15 cellular contexts compared by ENCODE assay signal in the genomic region with DNA sequence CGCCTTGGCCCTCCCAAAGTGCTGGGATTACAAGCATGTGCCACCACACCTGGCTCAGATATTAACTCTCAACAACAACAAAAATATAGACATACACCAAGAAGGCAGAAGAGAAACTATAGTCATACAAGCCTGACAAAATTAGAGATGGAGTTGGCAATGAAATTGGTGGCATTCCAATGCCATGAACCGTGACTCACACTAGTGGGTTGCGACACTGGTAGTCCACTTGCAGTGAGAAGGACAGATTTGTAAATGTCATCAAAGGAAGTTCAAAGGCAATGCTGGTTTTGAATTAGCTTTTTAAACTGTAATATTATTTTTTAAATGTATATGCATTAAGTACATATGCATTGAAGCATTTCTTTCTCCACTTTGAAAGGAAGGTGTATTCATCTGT. TPM values are rescaled to one million over a fixed set of nuclear protein-coding genes. Genes with fewer than 3 reads are reported as not detected.
DNase-seq lines count a peak whose midpoint lies in the region; ATAC-seq and TF ChIP-seq lines count a peak whose summit lies in the region.
"Had no signal": no experiment of that assay in that cellular context is flagged by ENCODE, and none has a peak within 500 bp of the region (broad histone marks: within the 10 kb centered on the region; RNA-seq: fewer than 3 reads in every experiment).

No MANE protein-coding gene starts in this region.

- no peaks in the 10 kb centered on the region for H3K36me3 ChIP-seq in fibroblast of lung (ENCODE audit: control insufficient read depth, insufficient read depth, low read length)
- no peaks in the 10 kb centered on the region for H3K36me3 ChIP-seq in CD8-positive, alpha-beta T cell (ENCODE audit: insufficient read depth, low read length)

- H3K27ac ChIP-seq in fibroblast of lung (ENCODE audit: insufficient read depth, low read length), result no peak overlapping the region
- no peak overlapping the region for H3K27ac ChIP-seq in CD8-positive, alpha-beta T cell (ENCODE audit: low read depth, low read length)
- H3K27ac ChIP-seq: skin epidermis had no signal

- TF ChIP-seq CTCF in Calu3 (IDR thresholded peaks at IDR 0.05; ENCODE audit: unreplicated experiment), result no peak
- no peak for TF ChIP-seq CTCF in fibroblast of lung (conservative IDR thresholded peaks at IDR 0.05 in 1 of 2, IDR thresholded peaks at IDR 0.05 in 1 of 2; ENCODE audit: low read depth in 1 of 2, low read length in 2 of 2)
- no peak for TF ChIP-seq CTCF in CD8-positive, alpha-beta T cell (IDR thresholded peaks at IDR 0.05)
- no peak for TF ChIP-seq CTCF in activated CD8-positive, alpha-beta T cell treated with anti-CD3 and anti-CD28 coated beads for 36 hours (IDR thresholded peaks at IDR 0.05)

- no TSS peak for BruUV-seq in Calu3 (replicated peaks; lab: Mats Ljungman, UMichigan)

- H4K20me1 ChIP-seq in fibroblast of lung (ENCODE audit: control insufficient read depth, extremely low read depth, insufficient read depth, low read length), result no peaks in the 10 kb centered on the region

- DNase-seq in Calu3, result peak; percentile 61
- DNase-seq in NCI-H226, result peak; percentile 55
- DNase-seq in fibroblast of lung (ENCODE audit: low read depth in 2 of 2), result peak; percentile 69 to 93
- peak; percentile 82 for DNase-seq in posterior vena cava (ENCODE audit: low spot score)
- DNase-seq in CD8-positive, alpha-beta T cell, result no peak
- DNase-seq in kidney glomerular epithelial cell (lab: John Stamatoyannopoulos, UW), result no peak
- DNase-seq in 8988T, result no peak
- DNase-seq in activated CD8-positive, alpha-beta T cell treated with anti-CD3 and anti-CD28 coated beads for 36 hours, result no peak
- DNase-seq: activated B cell treated with CpG ODN at 0.5 μM for 24 hours; activated naive CD4-positive, alpha-beta T cell; GDM1; islet precursor cell; KG1; NK-92 treated with Interleukin-12 subunit alpha and Interleukin-12 subunit beta, amount 100 ng/mL, for 24 hours had no signal

- POLR2A ChIA-PET in CD8-positive, alpha-beta T cell (lab: Charles Lee), result no interaction called here
- POLR2A ChIA-PET in activated CD8-positive, alpha-beta T cell treated with anti-CD3 and anti-CD28 coated beads for 36 hours (lab: Charles Lee), result no interaction called here

- CTCF ChIA-PET in Calu3 (lab: Charles Lee), result interaction anchor here (4.0 kb wide), 1 partner anchor 24 kb away, joined by 43 read pairs; the partner anchor contains the start of gene PTGR1
- CTCF ChIA-PET in CD8-positive, alpha-beta T cell (lab: Charles Lee), result interaction anchor here (1.1 kb wide), 1 partner anchor 24 kb away, joined by 3 read pairs; no protein-coding TSS in a partner anchor
- CTCF ChIA-PET in activated CD8-positive, alpha-beta T cell treated with anti-CD3 and anti-CD28 coated beads for 36 hours (lab: Charles Lee), result no interaction called here

- no peak for ATAC-seq in CD8-positive, alpha-beta T cell
- ATAC-seq in activated CD8-positive, alpha-beta T cell treated with anti-CD3 and anti-CD28 coated beads for 36 hours, result no peak

- no peak overlapping the region for H2AFZ ChIP-seq in fibroblast of lung (ENCODE audit: low read length)

- H3K4me3 Mint-ChIP-seq in Calu3 (ENCODE audit: low read depth, unreplicated experiment), result no peak overlapping the region
- H3K4me3 Mint-ChIP-seq in CD8-positive, alpha-beta T cell, result no peak overlapping the region
- no peak overlapping the region for H3K4me3 Mint-ChIP-seq in activated CD8-positive, alpha-beta T cell treated with anti-CD3 and anti-CD28 coated beads for 36 hours
- H3K4me3 Mint-ChIP-seq: activated B cell treated with CpG ODN at 0.5 μM for 24 hours had no signal

- H3K9me3 Mint-ChIP-seq in Calu3 (ENCODE audit: low read depth, unreplicated experiment), result no peaks in the 10 kb centered on the region
- no peaks in the 10 kb centered on the region for H3K9me3 Mint-ChIP-seq in CD8-positive, alpha-beta T cell
- H3K9me3 Mint-ChIP-seq in activated CD8-positive, alpha-beta T cell treated with anti-CD3 and anti-CD28 coated beads for 36 hours, result no peaks in the 10 kb centered on the region
- H3K9me3 Mint-ChIP-seq: activated B cell treated with CpG ODN at 0.5 μM for 24 hours had no signal

- no peaks in the 10 kb centered on the region for H3K36me3 Mint-ChIP-seq in Calu3 (ENCODE audit: insufficient read depth, unreplicated experiment)
- H3K36me3 Mint-ChIP-seq in CD8-positive, alpha-beta T cell, result no peaks in the 10 kb centered on the region
- H3K36me3 Mint-ChIP-seq in activated CD8-positive, alpha-beta T cell treated with anti-CD3 and anti-CD28 coated beads for 36 hours (ENCODE audit: low read depth), result no peaks in the 10 kb centered on the region

- intact Hi-C loops in Calu3 (cut with micrococcal nuclease; ENCODE audit: unreplicated experiment), result loop anchor here (1.0 kb wide), 1 partner anchor 24 kb away; no protein-coding TSS in a partner anchor
- intact Hi-C loops in posterior vena cava (cut with DNase I), result no loop called here
- intact Hi-C loops in CD8-positive, alpha-beta T cell (cut with DNase I, micrococcal nuclease), result loop anchor here in 1 of 2 experiments (1.0 kb wide), 1 partner anchor 24 kb away; no protein-coding TSS in a partner anchor
- intact Hi-C loops in activated CD8-positive, alpha-beta T cell treated with anti-CD3 and anti-CD28 coated beads for 36 hours (cut with micrococcal nuclease), result no loop called here

- no peak overlapping the region for H3K27ac Mint-ChIP-seq in Calu3 (ENCODE audit: unreplicated experiment)
- no peak overlapping the region for H3K27ac Mint-ChIP-seq in CD8-positive, alpha-beta T cell
- H3K27ac Mint-ChIP-seq in activated CD8-positive, alpha-beta T cell treated with anti-CD3 and anti-CD28 coated beads for 36 hours, result no peak overlapping the region
- H3K27ac Mint-ChIP-seq: activated B cell treated with CpG ODN at 0.5 μM for 24 hours had no signal

- H3K4me1 ChIP-seq in fibroblast of lung (ENCODE audit: control insufficient read depth, extremely low read depth, insufficient read depth, low read length), result peaks cover 5% of the 10 kb centered on the region
- H3K4me1 ChIP-seq in CD8-positive, alpha-beta T cell (ENCODE audit: insufficient read depth, low read length), result no peaks in the 10 kb centered on the region

- H3K79me2 ChIP-seq in fibroblast of lung (ENCODE audit: control insufficient read depth, insufficient read depth, low read length), result no peaks in the 10 kb centered on the region

- no peaks in the 10 kb centered on the region for H3K27me3 ChIP-seq in fibroblast of lung (ENCODE audit: control insufficient read depth, insufficient read depth, low read length)
- H3K27me3 ChIP-seq in CD8-positive, alpha-beta T cell (ENCODE audit: insufficient read depth, low read length), result no peaks in the 10 kb centered on the region

- H3K4me2 ChIP-seq in fibroblast of lung (ENCODE audit: extremely low read depth, insufficient read depth, low read length), result no peak overlapping the region

- no peaks in the 10 kb centered on the region for H3K9me3 ChIP-seq in fibroblast of lung (ENCODE audit: control insufficient read depth, insufficient read depth, low read depth, low read length)
- no peaks in the 10 kb centered on the region for H3K9me3 ChIP-seq in CD8-positive, alpha-beta T cell (ENCODE audit: low read length)

- H3K4me1 Mint-ChIP-seq in Calu3 (ENCODE audit: low read depth, unreplicated experiment), result no peaks in the 10 kb centered on the region
- no peaks in the 10 kb centered on the region for H3K4me1 Mint-ChIP-seq in CD8-positive, alpha-beta T cell (ENCODE audit: low read depth)
- H3K4me1 Mint-ChIP-seq in activated CD8-positive, alpha-beta T cell treated with anti-CD3 and anti-CD28 coated beads for 36 hours (ENCODE audit: low read depth), result no peaks in the 10 kb centered on the region
- H3K4me1 Mint-ChIP-seq: activated B cell treated with CpG ODN at 0.5 μM for 24 hours had no signal

- no peaks in the 10 kb centered on the region for H3K27me3 Mint-ChIP-seq in Calu3 (ENCODE audit: unreplicated experiment)
- peaks cover 8% of the 10 kb centered on the region for H3K27me3 Mint-ChIP-seq in CD8-positive, alpha-beta T cell (ENCODE audit: low read depth)
- peaks cover 6% of the 10 kb centered on the region for H3K27me3 Mint-ChIP-seq in activated CD8-positive, alpha-beta T cell treated with anti-CD3 and anti-CD28 coated beads for 36 hours

- no peak overlapping the region for H3K9ac ChIP-seq in fibroblast of lung (ENCODE audit: insufficient read depth, low read length)

- no peak overlapping the region for H3K4me3 ChIP-seq in fibroblast of lung (replicated peaks in 1 of 4; ENCODE audit: control extremely low read depth in 1 of 4, insufficient read depth in 1 of 4, low read depth in 3 of 4, low read length in 4 of 4)
- H3K4me3 ChIP-seq in CD8-positive, alpha-beta T cell (ENCODE audit: low read depth, low read length), result no peak overlapping the region
- H3K4me3 ChIP-seq: skin epidermis had no signal

RNA-seq across cellular contexts. Expression of gene DNAJC25, which starts 8.5 kb away (rescaled TPM):
- total RNA-seq in Calu3 (2022) (5.0 and 6.3 TPM in 2 replicates), fibroblast of lung (6.7 and 7.3 TPM in 2 replicates), posterior vena cava (1 to 10 TPM; 7.2 to 8.1 TPM)
- polyA plus RNA-seq in fibroblast of lung, result 6.4 and 10.6 TPM in 2 replicates
- 7.3 and 9.3 TPM in 2 replicates for polyA plus RNA-seq in fibroblast of lung (2012)
- 1.0 and 1.6 TPM in 2 replicates for polyA minus RNA-seq in fibroblast of lung (ENCODE audit: low replicate concordance)
- total RNA-seq in CD8-positive, alpha-beta T cell, result 1 to 10 TPM; 5.8 to 7.2 TPM
- total RNA-seq in activated CD8-positive, alpha-beta T cell treated with anti-CD3 and anti-CD28 coated beads for 36 hours, result 10 to 100 TPM in 1 of 2 experiments, 1 to 10 TPM in 1; 9.6 to 11.0 TPM

RNA-seq across cellular contexts. Expression of gene PTGR1, which starts 23.2 kb away (rescaled TPM):
- 22.3 and 24.2 TPM in 2 replicates for total RNA-seq in Calu3 (2022)
- 74.2 and 126 TPM in 2 replicates for total RNA-seq in fibroblast of lung
- polyA plus RNA-seq in fibroblast of lung, result 137 and 191 TPM in 2 replicates
- 97.3 and 130 TPM in 2 replicates for polyA plus RNA-seq in fibroblast of lung (2012)
- polyA minus RNA-seq in fibroblast of lung (ENCODE audit: low replicate concordance), result 11.2 and 16.9 TPM in 2 replicates
- total RNA-seq in posterior vena cava, result 10 to 100 TPM; 20.3 to 30.9 TPM
- total RNA-seq in CD8-positive, alpha-beta T cell, result not detected
- 1 to 10 TPM; 1.7 to 1.8 TPM for total RNA-seq in activated CD8-positive, alpha-beta T cell treated with anti-CD3 and anti-CD28 coated beads for 36 hours

RNA-seq across cellular contexts. Expression of gene GNG10, which starts 38.8 kb away (rescaled TPM):
- total RNA-seq in Calu3 (2022), result 17.8 and 21.5 TPM in 2 replicates
- total RNA-seq in fibroblast of lung, result 54.4 and 64.1 TPM in 2 replicates
- polyA plus RNA-seq in fibroblast of lung, result 109 and 129 TPM in 2 replicates
- polyA plus RNA-seq in fibroblast of lung (2012), result 80.1 and 92.7 TPM in 2 replicates
- polyA minus RNA-seq in fibroblast of lung (ENCODE audit: low replicate concordance), result 7.1 and 12.7 TPM in 2 replicates
- total RNA-seq in posterior vena cava, result 10 to 100 TPM; 49.9 to 51.8 TPM
- 1 to 10 TPM; 1.6 to 2.6 TPM for total RNA-seq in CD8-positive, alpha-beta T cell
- total RNA-seq in activated CD8-positive, alpha-beta T cell treated with anti-CD3 and anti-CD28 coated beads for 36 hours, result 10 to 100 TPM; 14.3 to 17.2 TPM

Comparison
In these comparisons a context has a peak if more than half of its experiments do, and no peak if none do; other contexts are left out.
1. DNase-seq: peak in Calu3 (single experiment), NCI-H226 (single experiment), fibroblast of lung (2 of 2) and posterior vena cava (single experiment); none in CD8-positive, alpha-beta T cell (0 of 7), kidney glomerular epithelial cell (single experiment), 8988T (single experiment) and activated CD8-positive, alpha-beta T cell treated with anti-CD3 and anti-CD28 coated beads for 36 hours (single experiment).